Comparison of ENCODE assay signal across 7 cellular contexts in the genomic region with DNA sequence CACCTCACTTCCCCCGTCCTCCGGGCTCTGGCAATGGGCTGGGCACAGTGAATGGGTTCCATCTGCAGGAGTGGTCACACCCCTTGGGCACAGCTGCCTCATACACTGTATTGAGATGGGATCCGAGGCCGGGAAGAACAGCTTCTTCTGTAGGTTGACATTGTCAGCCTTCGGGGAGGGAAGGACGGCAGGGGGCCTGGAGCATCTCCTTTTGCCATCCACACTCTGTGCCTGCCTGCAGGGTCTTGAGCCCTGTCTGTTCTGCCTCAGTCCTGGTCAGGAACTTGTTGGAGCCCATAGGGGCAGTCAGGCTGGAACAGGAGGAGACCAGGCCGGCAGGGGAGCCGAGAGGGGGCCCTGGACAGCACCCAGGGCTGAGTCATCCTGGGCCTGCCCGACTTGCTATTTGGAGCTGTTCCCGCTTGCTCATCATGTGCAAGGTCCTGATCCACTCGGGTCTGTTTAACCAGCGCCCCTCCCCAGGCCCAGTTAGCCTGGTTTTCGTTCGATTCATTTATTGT.
DNase-seq lines count a peak whose midpoint lies in the region; ATAC-seq, FAIRE-seq and TF ChIP-seq lines count a peak whose summit lies in the region.

No MANE protein-coding gene starts in this region.

- no peak overlapping the region for H2BK15ac ChIP-seq in mesendoderm (replicated peaks; ENCODE audit: low read depth)

- H3K36me3 ChIP-seq in testis (ENCODE audit: low read depth, missing control alignments) (no peaks in the 10 kb centered on the region), mesendoderm (ENCODE audit: control insufficient read depth, insufficient read depth, low read length) (no peaks in the 10 kb centered on the region)

- no peak overlapping the region for H4K8ac ChIP-seq in mesendoderm (ENCODE audit: low read depth, low read length)

- H3K4me1 ChIP-seq in testis, result peaks cover 85% of the 10 kb centered on the region
- peaks cover 12% of the 10 kb centered on the region for H3K4me1 ChIP-seq in mesendoderm (ENCODE audit: control insufficient read depth, low read depth, low read length)

- peak; percentile 66 for FAIRE-seq in HTR-8/SVneo (lab: Jason Lieb, UNC)

- 30 to 44% methylated on average over 12 to 14 of the region's 14 CpGs for WGBS in testis, 2 donors
- WGBS in mesendoderm (ENCODE audit: extremely low coverage, insufficient coverage, low lambda C conversion rate), result no CpG with 5 or more reads among the region's 14 CpGs

- DNase-seq in HTR-8/SVneo (ENCODE audit: insufficient read length, low spot score), result peak; percentile 54
- peak; percentile 89 for DNase-seq in astrocyte of the hippocampus (ENCODE audit: low read depth, low spot score)
- DNase-seq in iris pigment epithelial cell (ENCODE audit: low read depth), result peak; percentile 87
- peak; percentile 60 for DNase-seq in testis
- DNase-seq in mesendoderm, result no peak

- no peak overlapping the region for H3K23ac ChIP-seq in mesendoderm (ENCODE audit: low read length)

- no peak overlapping the region for H4K5ac ChIP-seq in mesendoderm (ENCODE audit: low read length)

- peaks cover 48% of the 10 kb centered on the region for H3K79me1 ChIP-seq in mesendoderm (ENCODE audit: low read length)

- H2BK5ac ChIP-seq in mesendoderm (ENCODE audit: low read length), result no peak overlapping the region

- no peak overlapping the region for H2BK120ac ChIP-seq in mesendoderm (ENCODE audit: low read depth, low read length)

- H3K4ac ChIP-seq in mesendoderm (ENCODE audit: low read depth, low read length), result no peak overlapping the region

- TF ChIP-seq CTCF in testis (IDR thresholded peaks at IDR 0.05), result no peak

- no peak overlapping the region for H3K56ac ChIP-seq in mesendoderm (ENCODE audit: low read length)

- no peak for ATAC-seq in HG02938 (IDR thresholded peaks at IDR 0.05; ENCODE audit: unreplicated experiment)
- ATAC-seq in GM19467 (IDR thresholded peaks at IDR 0.05; ENCODE audit: unreplicated experiment), result no peak

- peaks cover 24% of the 10 kb centered on the region for H3K79me2 ChIP-seq in mesendoderm (ENCODE audit: control insufficient read depth, insufficient read depth, low read length)

- no peak overlapping the region for H3K9ac ChIP-seq in mesendoderm (ENCODE audit: low read length)

- no peak overlapping the region for H2AK5ac ChIP-seq in mesendoderm (ENCODE audit: low read length)

- H3K4me3 ChIP-seq in testis (no peak overlapping the region), mesendoderm (ENCODE audit: low read length) (no peak overlapping the region)

- no peak overlapping the region for H3K4me2 ChIP-seq in mesendoderm (ENCODE audit: low read length)

- H3K27ac ChIP-seq in testis (peak overlapping the region in 1 of 2 donors; percentile 92), mesendoderm (ENCODE audit: low read depth, low read length) (no peak overlapping the region)

- no peaks in the 10 kb centered on the region for H3K9me3 ChIP-seq in testis

- no peak overlapping the region for H3K18ac ChIP-seq in mesendoderm (ENCODE audit: low read length)

- TF ChIP-seq POLR2A in testis (IDR thresholded peaks at IDR 0.05), result no peak

- H3K27me3 ChIP-seq in testis (no peaks in the 10 kb centered on the region), mesendoderm (ENCODE audit: insufficient read depth, low read length, poor library complexity) (no peaks in the 10 kb centered on the region)

- intact Hi-C loops in testis (cut with DNase I; ENCODE audit: low total_unique reads), result loop anchor here (5.0 kb wide), 2 partner anchors 65 to 95 kb away; no protein-coding TSS in a partner anchor
